In the genomic region with DNA sequence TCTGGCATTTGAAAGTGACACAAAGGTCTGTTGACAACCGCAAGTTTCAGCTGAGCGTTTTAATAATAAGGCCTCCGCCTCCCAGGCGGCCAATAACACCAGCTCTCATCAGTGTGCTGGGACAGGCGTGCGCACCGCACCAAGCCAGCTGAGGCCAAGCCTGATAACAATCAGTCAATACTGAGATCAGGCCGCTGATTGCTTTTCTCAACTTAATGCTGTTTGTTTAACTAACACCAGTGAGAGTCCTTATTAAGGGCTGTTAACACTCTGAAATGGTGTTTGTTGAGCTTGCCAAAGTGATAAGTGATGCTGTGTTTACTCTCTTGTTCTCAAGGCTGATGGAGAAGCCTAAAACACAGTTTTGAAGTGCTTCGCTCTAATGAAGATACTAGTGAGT, we compare ENCODE assay signal across 14 cellular contexts.
A peak's percentile ranks its signal among the peaks of the same experiment; 100 is the strongest.
DNase-seq lines count a peak whose midpoint lies in the region; ATAC-seq and TF ChIP-seq lines count a peak whose summit lies in the region.
"Had no signal": no experiment of that assay in that cellular context is flagged by ENCODE, and none has a peak within 500 bp of the region (broad histone marks: within the 10 kb centered on the region; RNA-seq: fewer than 3 reads in every experiment).

No MANE protein-coding gene starts in this region.

- no peaks in the 10 kb centered on the region for H3K27me3 Mint-ChIP-seq in glutamatergic neuron (ENCODE audit: unreplicated experiment)
- H3K27me3 Mint-ChIP-seq: activated CD4-positive, alpha-beta T cell treated with anti-CD3 and anti-CD28 coated beads, Interleukin-2, amount 10 ng/mL, durations not matched to agents 24 days and 14 days; natural killer cell treated with Interleukin-12 subunit alpha and Interleukin-12 subunit beta and Interleukin-15 and Interleukin-18, amount 100 ng/mL, for 72 hours had no signal

- intact Hi-C loops in stomach (cut with DNase I; ENCODE audit: low total_unique reads) (no loop called here), adrenal gland (cut with DNase I) (no loop called here)

- peaks cover 4 to 25% (median 20%) of the 10 kb centered on the region in 4 donors for H3K4me1 ChIP-seq in stomach
- no peaks in the 10 kb centered on the region for H3K4me1 ChIP-seq in adrenal gland (replicated peaks in 1 of 2)
- H3K4me1 ChIP-seq: gastrocnemius medialis had no signal

- ATAC-seq in GM19467 (IDR thresholded peaks at IDR 0.05; ENCODE audit: unreplicated experiment), result no peak
- ATAC-seq: gastrocnemius medialis; natural killer cell treated with Interleukin-12 subunit alpha and Interleukin-12 subunit beta and Interleukin-15 and Interleukin-18, amount 100 ng/mL, for 72 hours had no signal

- H3K27me3 ChIP-seq in stomach, result no peaks in the 10 kb centered on the region
- no peaks in the 10 kb centered on the region for H3K27me3 ChIP-seq in adrenal gland
- H3K27me3 ChIP-seq: gastrocnemius medialis, testis had no signal

- no peak for TF ChIP-seq EP300 in stomach (IDR thresholded peaks at IDR 0.05)

- TF ChIP-seq POLR2A in stomach (IDR thresholded peaks at IDR 0.05) (no peak), adrenal gland (IDR thresholded peaks at IDR 0.05) (no peak)

- peaks cover 3% of the 10 kb centered on the region for H3K4me1 Mint-ChIP-seq in glutamatergic neuron (ENCODE audit: low read depth, unreplicated experiment)
- H3K4me1 Mint-ChIP-seq: activated CD4-positive, alpha-beta T cell treated with anti-CD3 and anti-CD28 coated beads, Interleukin-2, amount 10 ng/mL, durations not matched to agents 24 days and 14 days had no signal

- no peaks in the 10 kb centered on the region for H3K9me3 Mint-ChIP-seq in glutamatergic neuron (ENCODE audit: unreplicated experiment)

- H3K4me3 Mint-ChIP-seq in glutamatergic neuron (ENCODE audit: unreplicated experiment), result no peak overlapping the region
- H3K4me3 Mint-ChIP-seq: activated CD4-positive, alpha-beta T cell treated with anti-CD3 and anti-CD28 coated beads, Interleukin-2, amount 10 ng/mL, durations not matched to agents 24 days and 14 days; natural killer cell treated with Interleukin-12 subunit alpha and Interleukin-12 subunit beta and Interleukin-15 and Interleukin-18, amount 100 ng/mL, for 72 hours had no signal

- peak; percentile 8 for DNase-seq in NCI-H187 treated with DMSO at 0.1 percent for 48 hours (lab: John Stamatoyannopoulos, UW)
- DNase-seq in NCI-H187 (lab: John Stamatoyannopoulos, UW), result no peak
- DNase-seq in NCI-H2196 (lab: John Stamatoyannopoulos, UW; ENCODE audit: unreplicated experiment), result peak; percentile 69
- peak; percentile 24 for DNase-seq in glutamatergic neuron
- peak; percentile 43 for DNase-seq in stomach
- DNase-seq in central memory CD4-positive, alpha-beta T cell, result no peak
- no peak for DNase-seq in adrenal gland
- DNase-seq: activated CD4-positive, alpha-beta T cell treated with anti-CD3 and anti-CD28 coated beads, Interleukin-2, amount 10 ng/mL, durations not matched to agents 24 days and 14 days; effector CD8-positive, alpha-beta T cell; gastrocnemius medialis; testis had no signal

- no peak for TF ChIP-seq CTCF in glutamatergic neuron (IDR thresholded peaks at IDR 0.05; ENCODE audit: partially characterized antibody, unreplicated experiment)
- no peak for TF ChIP-seq CTCF in stomach (IDR thresholded peaks at IDR 0.05)
- no peak for TF ChIP-seq CTCF in adrenal gland (IDR thresholded peaks at IDR 0.05)

- no peaks in the 10 kb centered on the region for H3K36me3 ChIP-seq in stomach
- no peaks in the 10 kb centered on the region for H3K36me3 ChIP-seq in adrenal gland (replicated peaks in 1 of 2)
- H3K36me3 ChIP-seq: gastrocnemius medialis had no signal

- no peak overlapping the region for H3K27ac Mint-ChIP-seq in glutamatergic neuron (ENCODE audit: unreplicated experiment)
- H3K27ac Mint-ChIP-seq: activated CD4-positive, alpha-beta T cell treated with anti-CD3 and anti-CD28 coated beads, Interleukin-2, amount 10 ng/mL, durations not matched to agents 24 days and 14 days; natural killer cell treated with Interleukin-12 subunit alpha and Interleukin-12 subunit beta and Interleukin-15 and Interleukin-18, amount 100 ng/mL, for 72 hours had no signal

- H3K4me3 ChIP-seq in stomach, result no peak overlapping the region
- no peak overlapping the region for H3K4me3 ChIP-seq in adrenal gland
- H3K4me3 ChIP-seq: gastrocnemius medialis, testis had no signal

- WGBS in stomach, 5 donors, result 28 to 67% (median 29%) methylated on average over 9 of the region's 9 CpGs
- WGBS in adrenal gland, 4 donors, result 85 to 98% (median 92%) methylated on average over 3 to 9 of the region's 9 CpGs

- H3K9me3 ChIP-seq in stomach (no peaks in the 10 kb centered on the region), adrenal gland (replicated peaks in 1 of 3) (no peaks in the 10 kb centered on the region)
- H3K9me3 ChIP-seq: gastrocnemius medialis, testis had no signal

- no peaks in the 10 kb centered on the region for H3K36me3 Mint-ChIP-seq in glutamatergic neuron (ENCODE audit: unreplicated experiment)
- H3K36me3 Mint-ChIP-seq: natural killer cell treated with Interleukin-12 subunit alpha and Interleukin-12 subunit beta and Interleukin-15 and Interleukin-18, amount 100 ng/mL, for 72 hours had no signal

- H3K27ac ChIP-seq in stomach (no peak overlapping the region), adrenal gland (no peak overlapping the region)
- H3K27ac ChIP-seq: 22Rv1, gastrocnemius medialis had no signal

Comparison
In these comparisons a context has a peak if more than half of its experiments do, and no peak if none do; other contexts are left out.
1. DNase-seq: peak in NCI-H187 treated with DMSO at 0.1 percent for 48 hours (single experiment), NCI-H2196 (single experiment), glutamatergic neuron (single experiment) and stomach (single experiment); none in NCI-H187 (0 of 2), central memory CD4-positive, alpha-beta T cell (single experiment) and adrenal gland (0 of 7).